17 cellular contexts compared by ENCODE assay signal in genomic region chr1:231163831-231164427, GRCh38. TPM values are rescaled to one million over a fixed set of nuclear protein-coding genes. Genes with fewer than 3 reads are reported as not detected.
"Had no signal": no experiment of that assay in that cellular context is flagged by ENCODE, and none has a peak within 500 bp of the region (broad histone marks: within the 10 kb centered on the region; RNA-seq: fewer than 3 reads in every experiment).

No MANE protein-coding gene starts in this region.

- H3K9me3 ChIP-seq: ascending aorta, gastrocnemius medialis, mucosa of descending colon, thoracic aorta had no signal

- H3K9ac ChIP-seq: parathyroid adenoma had no signal

- ATAC-seq: gastrocnemius medialis, natural killer cell had no signal

- H3K27ac Mint-ChIP-seq: activated CD4-positive, alpha-beta T cell treated with anti-CD3 and anti-CD28 coated beads, Interleukin-2, amount 10 ng/mL, durations not matched to agents 24 days and 14 days; activated T-helper 1 cell treated with anti-CD3 and anti-CD28 coated beads, Interleukin-12 subunit alpha, Interleukin-12 subunit beta, Interleukin-2, Interleukin-4 antibody, amounts not matched to agents 30 ng/mL and 10 ng/mL and 1 ng/mL, durations not matched to agents 14 hours and 24 hours and 36 hours; endodermal cell; natural killer cell; T-helper 2 cell treated with Interferon-gamma antibody and Interleukin-4, amounts not matched to agents 5 μg/mL and 100 μg/mL, for 36 hours had no signal

- H3K36me3 Mint-ChIP-seq: natural killer cell had no signal

- H3K36me3 ChIP-seq: ascending aorta, cardiac muscle cell, gastrocnemius medialis, thoracic aorta had no signal

- H3K4me3 ChIP-seq: cardiac muscle cell, mucosa of descending colon had no signal

- H3K79me2 ChIP-seq: parathyroid adenoma had no signal

- DNase-seq: activated CD4-positive, alpha-beta T cell treated with anti-CD3 and anti-CD28 coated beads, Interleukin-2, amount 10 ng/mL, durations not matched to agents 24 days and 14 days; activated CD4-positive, CD25-positive, alpha-beta regulatory T cell; gastrocnemius medialis; islet precursor cell; mucosa of descending colon; natural killer cell; stimulated activated CD4-positive, alpha-beta T cell treated with anti-CD3 and anti-CD28 coated beads, Interleukin-2, amount 100 ng/mL, for 24 hours; SW 1271 had no signal

- H3K4me1 Mint-ChIP-seq: activated CD4-positive, alpha-beta T cell treated with anti-CD3 and anti-CD28 coated beads, Interleukin-2, amount 10 ng/mL, durations not matched to agents 24 days and 14 days; endodermal cell; natural killer cell had no signal

- H3K4me3 Mint-ChIP-seq: activated CD4-positive, alpha-beta T cell treated with anti-CD3 and anti-CD28 coated beads, Interleukin-2, amount 10 ng/mL, durations not matched to agents 24 days and 14 days; activated T-helper 1 cell treated with anti-CD3 and anti-CD28 coated beads, Interleukin-12 subunit alpha, Interleukin-12 subunit beta, Interleukin-2, Interleukin-4 antibody, amounts not matched to agents 30 ng/mL and 10 ng/mL and 1 ng/mL, durations not matched to agents 14 hours and 24 hours and 36 hours; endodermal cell; natural killer cell; T-helper 2 cell treated with Interferon-gamma antibody and Interleukin-4, amounts not matched to agents 5 μg/mL and 100 μg/mL, for 36 hours had no signal

- H3K27ac ChIP-seq: ascending aorta, cardiac muscle cell, gastrocnemius medialis, parathyroid adenoma, thoracic aorta had no signal

- H3K9me3 Mint-ChIP-seq: activated CD4-positive, alpha-beta T cell treated with anti-CD3 and anti-CD28 coated beads, Interleukin-2, amount 10 ng/mL, durations not matched to agents 24 days and 14 days; activated T-helper 1 cell treated with anti-CD3 and anti-CD28 coated beads, Interleukin-12 subunit alpha, Interleukin-12 subunit beta, Interleukin-2, Interleukin-4 antibody, amounts not matched to agents 30 ng/mL and 10 ng/mL and 1 ng/mL, durations not matched to agents 14 hours and 24 hours and 36 hours; endodermal cell; natural killer cell; T-helper 2 cell treated with Interferon-gamma antibody and Interleukin-4, amounts not matched to agents 5 μg/mL and 100 μg/mL, for 36 hours had no signal

RNA-seq across cellular contexts. Expression of gene TRIM67, which starts 2.1 kb away (rescaled TPM):
- total RNA-seq: activated CD4-positive, alpha-beta T cell treated with anti-CD3 and anti-CD28 coated beads, Interleukin-2, amount 10 ng/mL, durations not matched to agents 24 days and 14 days; activated CD8-positive, alpha-beta memory T cell treated with anti-CD3 and anti-CD28 coated beads for 36 hours; activated T-helper 1 cell treated with anti-CD3 and anti-CD28 coated beads, Interleukin-12 subunit alpha, Interleukin-12 subunit beta, Interleukin-2, Interleukin-4 antibody, amounts not matched to agents 30 ng/mL and 10 ng/mL and 1 ng/mL, durations not matched to agents 14 hours and 24 hours and 36 hours; ascending aorta; gastrocnemius medialis; lung microvascular endothelial cell; natural killer cell; thoracic aorta had no signal
- polyA plus RNA-seq: cardiac muscle cell had no signal
